In genomic region chr15:30926161-30926560, GRCh38 we compare ENCODE assay signal across 24 cellular contexts.
"Had no signal": no experiment of that assay in that cellular context is flagged by ENCODE, and none has a peak within 500 bp of the region (broad histone marks: within the 10 kb centered on the region; RNA-seq: fewer than 3 reads in every experiment).

No MANE protein-coding gene starts in this region.

- H3K27me3 ChIP-seq: colonic mucosa, hepatocyte, neutrophil, right lobe of liver had no signal

- ATAC-seq: left cardiac atrium; psoas muscle; right lobe of liver; stimulated activated effector memory CD8-positive, alpha-beta T cell treated with anti-CD3 and anti-CD28 coated beads, Interleukin-12 subunit alpha, Interleukin-12 subunit beta, amount 100 ng/mL, for 72 hours; stimulated activated naive CD8-positive, alpha-beta T cell treated with anti-CD3 and anti-CD28 coated beads, Interleukin-15, amount 100 ng/mL, for 72 hours had no signal

- H3K9me3 ChIP-seq: colonic mucosa, left ventricle myocardium inferior, neutrophil, psoas muscle, right lobe of liver had no signal

- H3K27me3 Mint-ChIP-seq: stimulated activated naive CD8-positive, alpha-beta T cell treated with anti-CD3 and anti-CD28 coated beads, Interleukin-15, amount 100 ng/mL, for 72 hours had no signal

- H3K4me2 ChIP-seq: hepatocyte had no signal

- H3K9me3 Mint-ChIP-seq: endodermal cell; nephron progenitor cell; stimulated activated effector memory CD8-positive, alpha-beta T cell treated with anti-CD3 and anti-CD28 coated beads, Interleukin-12 subunit alpha, Interleukin-12 subunit beta, amount 100 ng/mL, for 72 hours; stimulated activated naive CD8-positive, alpha-beta T cell treated with anti-CD3 and anti-CD28 coated beads, Interleukin-15, amount 100 ng/mL, for 72 hours had no signal

- H3K4me3 ChIP-seq: colonic mucosa, hepatocyte, left ventricle myocardium inferior, lung, psoas muscle, right lobe of liver had no signal

- H3K4me1 Mint-ChIP-seq: stimulated activated naive CD8-positive, alpha-beta T cell treated with anti-CD3 and anti-CD28 coated beads, Interleukin-15, amount 100 ng/mL, for 72 hours had no signal

- H3K4me1 ChIP-seq: colonic mucosa had no signal

- H3K79me2 ChIP-seq: hepatocyte had no signal

- H3K27ac Mint-ChIP-seq: endodermal cell; stimulated activated effector memory CD8-positive, alpha-beta T cell treated with anti-CD3 and anti-CD28 coated beads, Interleukin-12 subunit alpha, Interleukin-12 subunit beta, amount 100 ng/mL, for 72 hours had no signal

- H2AFZ ChIP-seq: hepatocyte had no signal

- DNase-seq: colonic mucosa; dermis blood vessel endothelial cell; effector CD4-positive, alpha-beta T cell; endodermal cell; erythroblast; foreskin melanocyte; head of caudate nucleus; kidney; left cardiac atrium; left ventricle myocardium inferior; mesenchymal stem cell; midbrain; nephron progenitor cell; psoas muscle; retina; right lobe of liver; stimulated activated CD4-positive, alpha-beta T cell treated with anti-CD3 and anti-CD28 coated beads, Interleukin-4, amount 100 ng/mL, for 1 hour; stimulated activated CD8-positive, alpha-beta memory T cell treated with anti-CD3 and anti-CD28 coated beads, Interleukin-4, amount 100 ng/mL, for 48 hours; stimulated activated naive CD8-positive, alpha-beta T cell treated with anti-CD3 and anti-CD28 coated beads, Interleukin-15, amount 100 ng/mL, for 72 hours; trophoblast cell had no signal

- H3K4me3 Mint-ChIP-seq: endodermal cell; nephron progenitor cell; stimulated activated effector memory CD8-positive, alpha-beta T cell treated with anti-CD3 and anti-CD28 coated beads, Interleukin-12 subunit alpha, Interleukin-12 subunit beta, amount 100 ng/mL, for 72 hours; stimulated activated naive CD8-positive, alpha-beta T cell treated with anti-CD3 and anti-CD28 coated beads, Interleukin-15, amount 100 ng/mL, for 72 hours had no signal

- H3K27ac ChIP-seq: colonic mucosa, hepatocyte, left ventricle myocardium inferior, neutrophil, right lobe of liver had no signal
